ENCODE assay signal across 1 cellular context in genomic region chr6:131955876-131956275, GRCh38.
TF ChIP-seq lines count a peak whose summit lies in the region.

No MANE protein-coding gene starts in this region.

TF ChIP-seq in HepG2, 621 proteins besides CTCF, POLR2A, EP300 and RAD21 (continued from another document):
- TF ChIP-seq FOXO4 (CRISPR knock-in tag; conservative IDR thresholded peaks at IDR 0.05) (no peak), ZNF335 (CRISPR knock-in tag; IDR thresholded peaks at IDR 0.05) (no peak), IKZF4 (CRISPR knock-in tag; IDR thresholded peaks at IDR 0.05; ENCODE audit: borderline replicate concordance, low read depth, not compliant biosample characterization) (no peak), ZNF777 (CRISPR knock-in tag; IDR thresholded peaks at IDR 0.05) (no peak)
- TF ChIP-seq, protein P1, sequence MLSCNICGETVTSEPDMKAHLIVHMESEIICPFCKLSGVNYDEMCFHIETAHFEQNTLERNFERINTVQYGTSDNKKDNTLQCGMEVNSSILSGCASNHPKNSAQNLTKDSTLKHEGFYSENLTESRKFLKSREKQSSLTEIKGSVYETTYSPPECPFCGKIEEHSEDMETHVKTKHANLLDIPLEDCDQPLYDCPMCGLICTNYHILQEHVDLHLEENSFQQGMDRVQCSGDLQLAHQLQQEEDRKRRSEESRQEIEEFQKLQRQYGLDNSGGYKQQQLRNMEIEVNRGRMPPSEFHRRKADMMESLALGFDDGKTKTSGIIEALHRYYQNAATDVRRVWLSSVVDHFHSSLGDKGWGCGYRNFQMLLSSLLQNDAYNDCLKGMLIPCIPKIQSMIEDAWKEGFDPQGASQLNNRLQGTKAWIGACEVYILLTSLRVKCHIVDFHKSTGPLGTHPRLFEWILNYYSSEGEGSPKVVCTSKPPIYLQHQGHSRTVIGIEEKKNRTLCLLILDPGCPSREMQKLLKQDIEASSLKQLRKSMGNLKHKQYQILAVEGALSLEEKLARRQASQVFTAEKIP (CRISPR knock-in tag; IDR thresholded peaks at IDR 0.05; ENCODE audit: borderline replicate concordance): no peak
TF ChIP-seq in HepG2: peak in this region for 5.
